ENCODE assay signal across 9 cellular contexts in the genomic region with DNA sequence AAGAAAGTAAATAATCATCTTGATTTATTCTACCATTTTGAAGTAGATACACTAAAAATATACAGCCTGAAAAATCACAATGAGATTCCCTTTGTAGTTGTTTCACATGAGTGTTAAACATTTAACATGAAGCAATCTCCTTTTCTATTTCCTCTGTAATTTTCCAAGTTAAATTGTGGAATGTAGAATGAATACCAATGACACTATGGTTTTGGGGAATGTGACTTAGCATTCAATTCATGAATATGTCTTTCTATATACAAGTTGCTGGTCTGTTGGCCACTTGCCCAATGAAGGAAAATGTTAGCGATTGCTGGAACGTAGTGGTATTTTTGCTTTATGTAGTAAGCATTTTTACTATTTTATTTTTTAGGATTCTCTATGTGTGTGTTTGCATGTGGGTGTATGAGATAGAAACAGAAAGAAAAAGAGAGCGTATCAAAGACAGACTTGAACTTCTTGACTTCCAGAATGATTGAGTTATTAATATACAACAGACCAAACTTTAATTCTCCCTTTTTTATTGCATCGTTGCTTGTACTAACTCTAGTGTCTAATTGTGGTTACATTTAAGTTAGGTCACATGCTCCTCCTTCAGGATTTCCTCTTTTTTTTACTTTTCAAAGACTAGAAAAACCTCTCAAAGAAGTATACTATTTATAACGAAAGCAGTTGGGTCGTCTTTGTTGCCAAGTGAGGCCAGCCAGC. TPM values are rescaled to one million over a fixed set of nuclear protein-coding genes. Genes with fewer than 3 reads are reported as not detected.
DNase-seq lines count a peak whose midpoint lies in the region; ATAC-seq and TF ChIP-seq lines count a peak whose summit lies in the region.
"Had no signal": no experiment of that assay in that cellular context is flagged by ENCODE, and none has a peak within 500 bp of the region (broad histone marks: within the 10 kb centered on the region; RNA-seq: fewer than 3 reads in every experiment).

No MANE protein-coding gene starts in this region.

- H3K27me3 ChIP-seq in AG04450 (ENCODE audit: control insufficient read depth, insufficient read depth, low read length), result no peaks in the 10 kb centered on the region
- peaks cover 4% of the 10 kb centered on the region for H3K27me3 ChIP-seq in Loucy (ENCODE audit: insufficient read depth, low read length, poor library complexity, severe bottlenecking)
- H3K27me3 ChIP-seq in skeletal muscle satellite cell (ENCODE audit: control insufficient read depth, insufficient read depth, low read length), result no peaks in the 10 kb centered on the region
- H3K27me3 ChIP-seq: foreskin keratinocyte had no signal

- H3K4me1 ChIP-seq in Loucy (ENCODE audit: insufficient read depth, low read length, poor library complexity, severe bottlenecking), result peaks cover 15% of the 10 kb centered on the region
- H3K4me1 ChIP-seq in skeletal muscle satellite cell (ENCODE audit: control insufficient read depth, insufficient read depth, low read length), result peaks cover 33% of the 10 kb centered on the region

- POLR2A ChIA-PET in AG04450 (lab: Yijun Ruan, JAX), result no interaction called here

- peak; percentile 64 for DNase-seq in AG04450 (ENCODE audit: low read depth, low spot score)
- DNase-seq in choroid plexus epithelial cell (ENCODE audit: low read depth), result peak; percentile 90
- DNase-seq in NCI-H128 (lab: John Stamatoyannopoulos, UW; ENCODE audit: unreplicated experiment), result no peak
- no peak for DNase-seq in GM13976 (ENCODE audit: low spot score)
- DNase-seq in stimulated activated CD8-positive, alpha-beta memory T cell treated with anti-CD3 and anti-CD28 coated beads, Interleukin-4, amount 100 ng/mL, for 48 hours, result no peak

- H3F3A ChIP-seq in Loucy (ENCODE audit: low read depth), result no peaks in the 10 kb centered on the region; the same call in 1 of the 2 replicates

- H3K27ac ChIP-seq in AG04450 (ENCODE audit: low read depth, low read length), result peak overlapping the region; percentile 87
- H3K27ac ChIP-seq: foreskin keratinocyte had no signal

- CTCF ChIA-PET in AG04450 (lab: Charles Lee), result interaction anchor here (0.9 kb wide), 1 partner anchor 52 kb away, joined by 3 read pairs; no protein-coding TSS in a partner anchor

- TF ChIP-seq CTCF in AG04450 (IDR thresholded peaks at IDR 0.05; ENCODE audit: low read depth, low read length) (no peak), Loucy (conservative IDR thresholded peaks at IDR 0.05; ENCODE audit: low read length) (no peak), choroid plexus epithelial cell (conservative IDR thresholded peaks at IDR 0.05; ENCODE audit: low read depth, low read length) (no peak), GM13976 (IDR thresholded peaks at IDR 0.05; ENCODE audit: borderline replicate concordance, control extremely low read depth, extremely low read depth, insufficient read depth, missing control alignments) (no peak)

- H3K9ac ChIP-seq in Loucy (ENCODE audit: low read depth, low read length, poor library complexity, severe bottlenecking), result peak overlapping the region; percentile 38
- H3K9ac ChIP-seq in skeletal muscle satellite cell (ENCODE audit: low read depth, low read length), result peak overlapping the region; percentile 93

- no peaks in the 10 kb centered on the region for H4K20me1 ChIP-seq in Loucy (ENCODE audit: insufficient read depth, low read length, poor library complexity, severe bottlenecking)

- H3K4me3 ChIP-seq in AG04450 (ENCODE audit: low read depth, low read length), result peak overlapping the region; percentile 56
- H3K4me3 ChIP-seq in Loucy (ENCODE audit: low read length, poor library complexity, severe bottlenecking), result peak overlapping the region; percentile 73
- peak overlapping the region; percentile 82 for H3K4me3 ChIP-seq in choroid plexus epithelial cell (ENCODE audit: low read depth, low read length)
- peak overlapping the region; percentile 65 for H3K4me3 ChIP-seq in skeletal muscle satellite cell (ENCODE audit: low read length)

- no peaks in the 10 kb centered on the region for H3K36me3 ChIP-seq in Loucy (ENCODE audit: insufficient read depth, low read length)
- H3K36me3 ChIP-seq in skeletal muscle satellite cell (ENCODE audit: insufficient read depth, low read length), result peaks cover 5% of the 10 kb centered on the region

- ATAC-seq in GM21360 (IDR thresholded peaks at IDR 0.05; ENCODE audit: unreplicated experiment), result peak; percentile 11

- H3K79me2 ChIP-seq in Loucy (ENCODE audit: insufficient read depth, low read length), result no peaks in the 10 kb centered on the region

- peak overlapping the region; percentile 97 for H2AFZ ChIP-seq in Loucy (ENCODE audit: low read length)

- H3K9me2 ChIP-seq in Loucy (replicated peaks; ENCODE audit: low read depth, low read length), result no peaks in the 10 kb centered on the region

- in situ Hi-C loops in GM13976 (cut with MboI; ENCODE audit: low sequenced_read_pairs, unreplicated experiment), result no loop called here

- H3K4me2 ChIP-seq in Loucy (ENCODE audit: low read depth, low read length, poor library complexity, severe bottlenecking), result peak overlapping the region; percentile 75
- H3K4me2 ChIP-seq in skeletal muscle satellite cell (ENCODE audit: low read length), result peak overlapping the region; percentile 88

- no peaks in the 10 kb centered on the region for H3K9me3 ChIP-seq in AG04450 (ENCODE audit: control insufficient read depth, insufficient read depth, low read length)
- H3K9me3 ChIP-seq in Loucy (ENCODE audit: insufficient read depth, low read depth, low read length), result no peaks in the 10 kb centered on the region
- no peaks in the 10 kb centered on the region for H3K9me3 ChIP-seq in skeletal muscle satellite cell (replicated peaks; ENCODE audit: low read length)

RNA-seq across cellular contexts. Expression of a gene that starts 5.9 kb away (rescaled TPM):
- polyA plus RNA-seq in AG04450 (2011; rRNA removed), result 10.2 and 14.8 TPM in 2 replicates
- polyA minus RNA-seq in AG04450 (2011; rRNA and poly(A)+ RNA removed), result 6.3 and 11.5 TPM in 2 replicates
- total RNA-seq in skeletal muscle satellite cell (2012; rRNA removed), result 3.0 and 3.5 TPM in 2 replicates

Comparison
In these comparisons a context has a peak if more than half of its experiments do, and no peak if none do; other contexts are left out.
1. DNase-seq: peak in AG04450 (single experiment) and choroid plexus epithelial cell (single experiment); none in NCI-H128 (single experiment), GM13976 (single experiment) and stimulated activated CD8-positive, alpha-beta memory T cell treated with anti-CD3 and anti-CD28 coated beads, Interleukin-4, amount 100 ng/mL, for 48 hours (single experiment).
2. Peak in every context shown above with its lines, with median percentiles within 50 percentile points of each other: H3K4me3 ChIP-seq.